ENCODE assay signal across 8 cellular contexts in the genomic region with DNA sequence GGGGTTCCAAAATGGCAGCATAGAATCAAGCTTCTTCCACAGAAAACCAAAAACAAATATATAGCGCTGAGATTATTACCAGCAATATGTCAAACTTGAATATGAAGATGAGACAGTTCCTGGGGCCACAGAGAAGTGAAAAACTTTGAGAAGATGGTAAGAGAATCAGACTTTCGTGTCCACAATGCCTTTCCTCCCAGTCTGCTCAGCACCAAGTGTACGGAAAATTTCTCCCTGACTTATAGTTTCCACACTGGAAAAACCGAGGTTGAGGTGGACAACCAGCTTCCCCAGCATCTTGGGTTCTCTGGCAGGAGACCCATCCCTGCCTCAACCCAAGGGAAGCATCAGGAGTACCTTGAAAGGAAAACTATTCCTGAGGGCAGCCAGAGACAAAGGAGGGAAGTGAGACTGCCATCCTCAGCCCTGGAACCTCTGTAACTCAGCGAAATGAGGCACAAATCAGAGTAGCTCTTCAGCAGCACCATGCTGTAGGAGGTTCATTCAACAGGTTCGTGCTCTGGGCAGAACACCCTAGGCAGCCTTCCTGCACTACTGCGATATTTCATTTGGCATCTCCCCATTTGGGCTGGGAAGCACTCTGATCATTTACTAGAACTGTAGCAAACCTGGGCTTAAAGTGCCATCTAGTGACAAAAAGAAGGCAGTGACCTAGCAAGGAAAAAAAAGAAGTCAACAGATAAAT. TPM values are rescaled to one million over a fixed set of nuclear protein-coding genes. Genes with fewer than 3 reads are reported as not detected.
DNase-seq lines count a peak whose midpoint lies in the region; ATAC-seq and TF ChIP-seq lines count a peak whose summit lies in the region.

No MANE protein-coding gene starts in this region.

- H3K4me1 Mint-ChIP-seq in memory B cell: no peaks in the 10 kb centered on the region

- DNase-seq in NCI-H1092 (lab: John Stamatoyannopoulos, UW) (peak; percentile 39), SHP77 treated with DMSO at 0.1 percent for 48 hours (lab: John Stamatoyannopoulos, UW) (peak; percentile 81), dorsolateral prefrontal cortex (peak in 2 of 10 donors; percentile 35 to 45), memory B cell (ENCODE audit: low spot score in 2 of 2) (peak in 1 of 2 donors; percentile 25), uterus (peak in 1 of 2 donors; percentile 33)
- DNase-seq in activated effector memory CD4-positive, alpha-beta T cell treated with Interleukin-2 at 50 U/mL for 16 hours: no peak

- H3K4me3 ChIP-seq in DOHH2 (ENCODE audit: low read length): no peak overlapping the region
- no peak overlapping the region for H3K4me3 ChIP-seq in dorsolateral prefrontal cortex
- no peak overlapping the region for H3K4me3 ChIP-seq in uterus

- H3K36me3 ChIP-seq in DOHH2 (ENCODE audit: control insufficient read depth, low read length) (no peaks in the 10 kb centered on the region), uterus (no peaks in the 10 kb centered on the region)

- no peak overlapping the region for H3K4me3 Mint-ChIP-seq in memory B cell

- intact Hi-C loops in dorsolateral prefrontal cortex (cut with DNase I): loop anchor here in 1 of 2 donors (5.0 kb wide), 3 partner anchors 50 to 1495 kb away; no protein-coding TSS in a partner anchor
- intact Hi-C loops in uterus (cut with DNase I; ENCODE audit: low total_unique reads): no loop called here

- peaks cover 3% of the 10 kb centered on the region for H3K36me3 Mint-ChIP-seq in memory B cell

- H3K4me2 ChIP-seq in DOHH2 (ENCODE audit: low read length): no peak overlapping the region

- H3F3A ChIP-seq in DOHH2 (ENCODE audit: control insufficient read depth, insufficient read depth): no peaks in the 10 kb centered on the region

- ATAC-seq in GM21576 (IDR thresholded peaks at IDR 0.05; ENCODE audit: unreplicated experiment) (peak; percentile 73), memory B cell (ENCODE audit: low read depth) (peak; percentile 64)

- peaks cover 7% of the 10 kb centered on the region for H3K9me3 Mint-ChIP-seq in memory B cell

- H3K4me1 ChIP-seq in DOHH2 (ENCODE audit: control insufficient read depth, low read length) (no peaks in the 10 kb centered on the region), uterus (no peaks in the 10 kb centered on the region)

- no peak overlapping the region for H3K27ac Mint-ChIP-seq in memory B cell

- H3K27me3 Mint-ChIP-seq in memory B cell: peaks cover 12% of the 10 kb centered on the region

- no peaks in the 10 kb centered on the region for H3K9me2 ChIP-seq in DOHH2 (replicated peaks; ENCODE audit: control insufficient read depth, low read length)

- H3K9me3 ChIP-seq in DOHH2 (ENCODE audit: control insufficient read depth, insufficient read depth, low read length) (no peaks in the 10 kb centered on the region), uterus (no peaks in the 10 kb centered on the region)

- H3K27me3 ChIP-seq in DOHH2 (ENCODE audit: control insufficient read depth, low read length): 0 out of 2 replicates have a peak, but pooled peaks cover 4% of the 10 kb centered on the region
- peaks cover 0 to 3% (median 0%) of the 10 kb centered on the region in 45 donors for H3K27me3 ChIP-seq in dorsolateral prefrontal cortex
- no peaks in the 10 kb centered on the region for H3K27me3 ChIP-seq in uterus

- no peak overlapping the region for H3K27ac ChIP-seq in DOHH2 (ENCODE audit: low read depth, low read length)
- H3K27ac ChIP-seq in dorsolateral prefrontal cortex: no peak overlapping the region
- H3K27ac ChIP-seq in uterus: no peak overlapping the region

- no peak for TF ChIP-seq POLR2A in uterus (IDR thresholded peaks at IDR 0.05)

- H3K79me2 ChIP-seq in DOHH2 (ENCODE audit: control insufficient read depth, low read length): no peaks in the 10 kb centered on the region

- TF ChIP-seq CTCF in DOHH2 (IDR thresholded peaks at IDR 0.05; ENCODE audit: low read depth, low read length, poor library complexity, severe bottlenecking) (peak; percentile 80), dorsolateral prefrontal cortex (IDR thresholded peaks at IDR 0.05 in 54 of 56, conservative IDR thresholded peaks at IDR 0.05 in 2 of 56; ENCODE audit: low read depth in 1 of 56, partially characterized antibody in 56 of 56) (peak; percentile 45 to 82 (median 66)), uterus (IDR thresholded peaks at IDR 0.05) (peak; percentile 52 to 82 (median 74))

- no peaks in the 10 kb centered on the region for H4K20me1 ChIP-seq in DOHH2 (ENCODE audit: control insufficient read depth, insufficient read depth, low read depth, low read length)

RNA-seq across cellular contexts. Expression of a gene that starts 52.4 kb away (rescaled TPM):
- 100 to 1,000 TPM in 4 of 120 experiments, 10 to 100 TPM in 116; 46.1 to 105 (median 75.4) TPM for total RNA-seq in dorsolateral prefrontal cortex
- 10 to 100 TPM in 3 of 4 donors, 1 to 10 TPM in 1; 8.2 to 47.6 (median 35.8) TPM for total RNA-seq in uterus
